ENCODE assay signal across 20 cellular contexts in genomic region chr1:30818568-30819243, GRCh38.
DNase-seq lines count a peak whose midpoint lies in the region.
"Had no signal": no experiment of that assay in that cellular context is flagged by ENCODE, and none has a peak within 500 bp of the region (broad histone marks: within the 10 kb centered on the region; RNA-seq: fewer than 3 reads in every experiment).

No MANE protein-coding gene starts in this region.

- no peak overlapping the region for H3K4me3 ChIP-seq in adipocyte (ENCODE audit: low read length)
- H3K4me3 ChIP-seq in rectal smooth muscle tissue (ENCODE audit: low read length) = no peak overlapping the region
- H3K4me3 ChIP-seq: breast epithelium, gastrocnemius medialis, left ventricle myocardium inferior, pancreas, thoracic aorta had no signal

- H3K9me3 ChIP-seq in adipocyte (ENCODE audit: control insufficient read depth, low read length) = no peaks in the 10 kb centered on the region
- H3K9me3 ChIP-seq: breast epithelium, gastrocnemius medialis, left ventricle myocardium inferior, pancreas, thoracic aorta had no signal

- H3K9ac ChIP-seq in adipocyte (ENCODE audit: low read length) (no peak overlapping the region), rectal smooth muscle tissue (ENCODE audit: low read length) (no peak overlapping the region)

- DNase-seq in ELF-1 (ENCODE audit: low read depth, low spot score) (peak; percentile 59), adipocyte (ENCODE audit: low read depth) (peak; percentile 54), iris pigment epithelial cell (ENCODE audit: low read depth) (peak; percentile 77), HUDEP-2 (lab: John Stamatoyannopoulos, UW; ENCODE audit: unreplicated experiment in 76 of 76) (no peak), NCI-H226 (no peak)
- no peak for DNase-seq in stimulated activated CD4-positive, alpha-beta T cell treated with anti-CD3 and anti-CD28 coated beads, Interleukin-1b, Interleukin-23, amount 100 ng/mL, for 48 hours
- DNase-seq in stimulated activated CD4-positive, alpha-beta T cell treated with anti-CD3 and anti-CD28 coated beads, Interleukin-2, amount 100 ng/mL, for 48 hours = no peak
- DNase-seq: activated CD4-positive, alpha-beta T cell treated with anti-CD3 and anti-CD28 coated beads for 4 hours; activated naive CD8-positive, alpha-beta T cell treated with anti-CD3 and anti-CD28 coated beads, Interleukin-2, amount 50 U/mL, for 24 hours; CD4-positive, CD25-positive, alpha-beta regulatory T cell; dermis blood vessel endothelial cell; gastrocnemius medialis; KG1; left ventricle myocardium inferior; MV-4-11; NCI-H187 treated with DMSO at 0.1 percent for 48 hours; pancreas had no signal

- peak overlapping the region; percentile 97 for H3K27ac ChIP-seq in rectal smooth muscle tissue (ENCODE audit: low read depth, low read length)
- H3K27ac ChIP-seq: breast epithelium, gastrocnemius medialis, left ventricle myocardium inferior, pancreas, thoracic aorta had no signal

- H3K27me3 ChIP-seq in adipocyte (replicated peaks; ENCODE audit: control insufficient read depth, insufficient read depth, low read length) (peaks cover 4% of the 10 kb centered on the region), rectal smooth muscle tissue (ENCODE audit: control insufficient read depth, insufficient read depth, low read length) (no peaks in the 10 kb centered on the region)
- H3K27me3 ChIP-seq: breast epithelium, gastrocnemius medialis, pancreas had no signal

- H3K4me1 ChIP-seq in adipocyte (ENCODE audit: control insufficient read depth, insufficient read depth, low read length) = peaks cover 57% of the 10 kb centered on the region
- H3K4me1 ChIP-seq in rectal smooth muscle tissue (ENCODE audit: control insufficient read depth, insufficient read depth, low read length) = peaks cover 62% of the 10 kb centered on the region

- H3K36me3 ChIP-seq in adipocyte (ENCODE audit: control insufficient read depth, insufficient read depth, low read length, severe bottlenecking) = no peaks in the 10 kb centered on the region
- H3K36me3 ChIP-seq in rectal smooth muscle tissue (ENCODE audit: control insufficient read depth, insufficient read depth, low read length) = no peaks in the 10 kb centered on the region
- H3K36me3 ChIP-seq: breast epithelium, gastrocnemius medialis, left ventricle myocardium inferior, pancreas, thoracic aorta had no signal

Comparison
In these comparisons a context has a peak if more than half of its experiments do, and no peak if none do; other contexts are left out.
1. DNase-seq: peak in ELF-1 (single experiment), adipocyte (single experiment) and iris pigment epithelial cell (single experiment); none in HUDEP-2 (0 of 76), stimulated activated CD4-positive, alpha-beta T cell treated with anti-CD3 and anti-CD28 coated beads, Interleukin-1b, Interleukin-23, amount 100 ng/mL, for 48 hours (single experiment), stimulated activated CD4-positive, alpha-beta T cell treated with anti-CD3 and anti-CD28 coated beads, Interleukin-2, amount 100 ng/mL, for 48 hours (0 of 2) and NCI-H226 (single experiment).